ENCODE assay signal across 16 cellular contexts in the genomic region with DNA sequence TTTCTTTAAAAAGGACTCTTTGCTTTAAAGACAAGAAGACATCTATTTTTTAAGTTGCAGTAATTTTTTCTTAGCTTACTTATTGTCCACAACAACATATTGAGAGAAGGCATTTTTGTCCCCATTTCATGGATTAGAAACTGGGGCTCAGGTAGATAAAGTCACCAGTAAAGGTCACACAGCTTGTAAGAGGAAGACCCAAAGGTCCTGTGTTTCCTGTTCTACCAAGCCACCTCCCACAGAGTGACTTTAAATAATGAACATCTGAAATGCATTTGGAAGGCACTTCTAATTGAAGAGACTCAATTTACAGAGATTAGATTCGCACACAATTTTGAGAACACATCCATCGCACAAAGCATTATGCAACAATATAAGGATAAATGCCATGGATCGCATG. TPM values are rescaled to one million over a fixed set of nuclear protein-coding genes. Genes with fewer than 3 reads are reported as not detected.
"Had no signal": no experiment of that assay in that cellular context is flagged by ENCODE, and none has a peak within 500 bp of the region (broad histone marks: within the 10 kb centered on the region; RNA-seq: fewer than 3 reads in every experiment).

No MANE protein-coding gene starts in this region.

- H3K4me1 Mint-ChIP-seq: central memory CD8-positive, alpha-beta T cell had no signal

- H3K9me3 Mint-ChIP-seq: activated naive CD8-positive, alpha-beta T cell treated with anti-CD3 and anti-CD28 coated beads, Interleukin-2, amount 10 ng/mL, durations not matched to agents 7 days and 5 days; central memory CD8-positive, alpha-beta T cell; effector memory CD8-positive, alpha-beta T cell; naive thymus-derived CD8-positive, alpha-beta T cell had no signal

- H3K36me3 Mint-ChIP-seq: naive thymus-derived CD8-positive, alpha-beta T cell had no signal

- H3K27me3 Mint-ChIP-seq: activated naive CD8-positive, alpha-beta T cell treated with anti-CD3 and anti-CD28 coated beads, Interleukin-2, amount 10 ng/mL, durations not matched to agents 7 days and 5 days; central memory CD8-positive, alpha-beta T cell; effector memory CD8-positive, alpha-beta T cell had no signal

- ATAC-seq: foreskin keratinocyte; naive thymus-derived CD8-positive, alpha-beta T cell had no signal

- H3K27ac Mint-ChIP-seq: activated naive CD8-positive, alpha-beta T cell treated with anti-CD3 and anti-CD28 coated beads, Interleukin-2, amount 10 ng/mL, durations not matched to agents 7 days and 5 days had no signal

- H3K4me3 Mint-ChIP-seq: central memory CD8-positive, alpha-beta T cell; effector memory CD8-positive, alpha-beta T cell; naive thymus-derived CD8-positive, alpha-beta T cell had no signal

- DNase-seq: activated CD4-positive, alpha-beta T cell treated with anti-CD3 and anti-CD28 coated beads for 4 hours; activated effector memory CD4-positive, alpha-beta T cell treated with Interleukin-2 at 50 U/mL for 16 hours; activated naive CD8-positive, alpha-beta T cell treated with anti-CD3 and anti-CD28 coated beads, Interleukin-2, amount 10 ng/mL, durations not matched to agents 7 days and 5 days; anterior cingulate cortex; brain microvascular endothelial cell; cortex of kidney; effector memory CD8-positive, alpha-beta T cell; foreskin keratinocyte; glutamatergic neuron; hypothalamus; kidney; mesenchymal stem cell; naive thymus-derived CD8-positive, alpha-beta T cell; stimulated activated CD4-positive, alpha-beta T cell treated with anti-CD3 and anti-CD28 coated beads, Interleukin-15, amount 100 ng/mL, for 24 hours; stimulated activated CD4-positive, alpha-beta T cell treated with anti-CD3 and anti-CD28 coated beads, Interleukin-4, amount 100 ng/mL, for 24 hours had no signal

RNA-seq across cellular contexts. Expression of a gene that starts 27.4 kb away (rescaled TPM):
- total RNA-seq: foreskin keratinocyte had no signal
